ENCODE assay signal across 8 cellular contexts in genomic region chr14:93115920-93116675, GRCh38. TPM values are rescaled to one million over a fixed set of nuclear protein-coding genes. Genes with fewer than 3 reads are reported as not detected.
DNase-seq lines count a peak whose midpoint lies in the region; ATAC-seq and TF ChIP-seq lines count a peak whose summit lies in the region.

Gene ITPK1, minus strand, starts transcription at chr14:93115925. Its CDS starts 762 bp downstream, at chr14:93115163.

- peak within 1 kb of the TSS; percentile 94 for H3K27ac ChIP-seq in WERI-Rb-1

- H3K4me3 ChIP-seq in Jurkat, Clone E6-1 (ENCODE audit: low read length): peak within 1 kb of the TSS; percentile 73
- peak within 1 kb of the TSS; percentile 74 for H3K4me3 ChIP-seq in WERI-Rb-1 (ENCODE audit: low read depth, low read length)

- POLR2A ChIA-PET in GM10248 (lab: Yijun Ruan, JAX): no interaction called here

- DNase-seq in GM10248 (ENCODE audit: extremely low spot score) (peak; percentile 83), WERI-Rb-1 (peak; percentile 72), cerebellar cortex (ENCODE audit: low spot score) (peak; percentile 26), kidney tubule cell (ENCODE audit: low spot score) (peak; percentile 79), GOT3 (lab: John Stamatoyannopoulos, UW) (no peak)
- peak; percentile 19 for DNase-seq in Jurkat, Clone E6-1 (ENCODE audit: low read depth, low spot score)
- peak; percentile 13 to 33 for DNase-seq in stimulated activated CD4-positive, alpha-beta T cell treated with anti-CD3 and anti-CD28 coated beads, Interleukin-15, amount 100 ng/mL, for 48 hours (ENCODE audit: low read depth in 2 of 2)

- ATAC-seq in GM21619 (IDR thresholded peaks at IDR 0.05; ENCODE audit: unreplicated experiment): peak; percentile 51

- H3K27me3 ChIP-seq in WERI-Rb-1 (ENCODE audit: insufficient read depth, low read depth, severe bottlenecking): no peaks in the 10 kb centered on the region

- 0 out of 2 replicates have a peak, but pooled peaks cover 2% of the 10 kb centered on the region for H3K36me3 ChIP-seq in WERI-Rb-1

- TF ChIP-seq CTCF in GM10248 (IDR thresholded peaks at IDR 0.05; ENCODE audit: control extremely low read depth, extremely low read depth, low read depth, missing control alignments): peak; percentile 57
- TF ChIP-seq CTCF in WERI-Rb-1 (IDR thresholded peaks at IDR 0.05; ENCODE audit: low read depth, low read length): peak; percentile 37

- no peaks in the 10 kb centered on the region for H3K9me3 ChIP-seq in WERI-Rb-1 (ENCODE audit: severe bottlenecking)

- CTCF ChIA-PET in GM10248 (lab: Yijun Ruan, JAX): interaction anchor here (0.6 to 11.1 kb wide), 20 partner anchors 8 to 316 kb away, joined by 3 to 153 read pairs (median 4); partner anchors contain the start of genes GON7 and UBR7

RNA-seq across cellular contexts. Expression of gene ITPK1, which starts in this region (rescaled TPM):
- 30.7 TPM for polyA plus RNA-seq in Jurkat, Clone E6-1 (2012; ENCODE audit: insufficient read depth, insufficient read length)
